ENCODE assay signal across 13 cellular contexts in genomic region chr7:101174322-101174854, GRCh38. TPM values are rescaled to one million over a fixed set of nuclear protein-coding genes. Genes with fewer than 3 reads are reported as not detected.
DNase-seq lines count a peak whose midpoint lies in the region; ATAC-seq, FAIRE-seq and TF ChIP-seq lines count a peak whose summit lies in the region.
"Had no signal": no experiment of that assay in that cellular context is flagged by ENCODE, and none has a peak within 500 bp of the region (broad histone marks: within the 10 kb centered on the region; RNA-seq: fewer than 3 reads in every experiment).

No MANE protein-coding gene starts in this region.

- no peaks in the 10 kb centered on the region; the same call in 2 of the 3 replicates for H3K36me3 Mint-ChIP-seq in GM23338 (ENCODE audit: low read depth)
- H3K36me3 Mint-ChIP-seq in activated T-helper 1 cell treated with anti-CD3 and anti-CD28 coated beads, Interleukin-12 subunit alpha, Interleukin-12 subunit beta, Interleukin-2, Interleukin-4 antibody, amounts not matched to agents 30 ng/mL and 10 ng/mL and 1 ng/mL, durations not matched to agents 14 hours and 24 hours and 36 hours (ENCODE audit: low read depth): no peaks in the 10 kb centered on the region

- peak overlapping the region; percentile 48 to 100 (median 89); a peak in 20 of 22 replicates for H3K4me2 ChIP-seq in BLaER1 treated with 17β-estradiol and CSF1 and Interleukin-3, amounts not matched to agents 10 nM and 100 nM
- H3K4me2 ChIP-seq in GM23338: peak overlapping the region; percentile 98
- peak overlapping the region; percentile 58 for H3K4me2 ChIP-seq in keratinocyte (ENCODE audit: control insufficient read depth, extremely low read depth, insufficient read depth, low read depth, low read length)
- no peak overlapping the region for H3K4me2 ChIP-seq in Karpas-422 (ENCODE audit: low read depth, low read length, poor library complexity, severe bottlenecking)

- dilution Hi-C loops in keratinocyte (cut with MboI; ENCODE audit: extremely low pct_ligation_motif_present, low sequenced_read_pairs): no loop called here

- peak overlapping the region in 3 of 10 experiments; percentile 25 to 54 (median 33); a peak in 4 of 20 replicates for H3K4me3 ChIP-seq in BLaER1 treated with 17β-estradiol and CSF1 and Interleukin-3, amounts not matched to agents 10 nM and 100 nM
- H3K4me3 ChIP-seq in GM23338: peak overlapping the region; percentile 64
- peak overlapping the region in 1 of 3 experiments; percentile 7 for H3K4me3 ChIP-seq in keratinocyte (ENCODE audit: control insufficient read depth in 2 of 3, extremely low read depth in 1 of 3, insufficient read depth in 2 of 3, low read depth in 1 of 3, low read length in 3 of 3)
- no peak overlapping the region for H3K4me3 ChIP-seq in WERI-Rb-1 (ENCODE audit: low read depth, low read length)
- no peak overlapping the region for H3K4me3 ChIP-seq in Karpas-422 (ENCODE audit: low read length)
- H3K4me3 ChIP-seq: right atrium auricular region had no signal

- H3K9ac ChIP-seq in BLaER1 treated with 17β-estradiol and CSF1 and Interleukin-3, amounts not matched to agents 10 nM and 100 nM: no peak overlapping the region
- H3K9ac ChIP-seq in keratinocyte (ENCODE audit: control insufficient read depth, extremely low read depth, insufficient read depth, low read length) (no peak overlapping the region), Karpas-422 (ENCODE audit: low read length) (no peak overlapping the region)

- H3K27me3 ChIP-seq in BLaER1 treated with 17β-estradiol and CSF1 and Interleukin-3, amounts not matched to agents 10 nM and 100 nM: peaks cover 99 to 100% (median 100%) of the 10 kb centered on the region in 11 experiments
- H3K27me3 ChIP-seq in GM23338 (ENCODE audit: insufficient read depth) (peaks cover 100% of the 10 kb centered on the region), keratinocyte (ENCODE audit: control insufficient read depth, extremely low read depth, insufficient read depth, low read length) (peaks cover 88% of the 10 kb centered on the region), WERI-Rb-1 (ENCODE audit: insufficient read depth, low read depth, severe bottlenecking) (peaks cover 82% of the 10 kb centered on the region), Karpas-422 (ENCODE audit: low read length) (no peaks in the 10 kb centered on the region)

- H3K4me1 ChIP-seq in BLaER1 treated with 17β-estradiol and CSF1 and Interleukin-3, amounts not matched to agents 10 nM and 100 nM: peaks cover 44 to 84% (median 62%) of the 10 kb centered on the region in 10 experiments
- H3K4me1 ChIP-seq in GM23338 (ENCODE audit: insufficient read depth) (peaks cover 35% of the 10 kb centered on the region), keratinocyte (ENCODE audit: control insufficient read depth, extremely low read depth, insufficient read depth, low read length) (peaks cover 13% of the 10 kb centered on the region), Karpas-422 (ENCODE audit: low read length) (peaks cover 7% of the 10 kb centered on the region)

- peak overlapping the region; percentile 74 for H3K4me3 Mint-ChIP-seq in GM23338
- peak overlapping the region; percentile 65 for H3K4me3 Mint-ChIP-seq in activated T-helper 1 cell treated with anti-CD3 and anti-CD28 coated beads, Interleukin-12 subunit alpha, Interleukin-12 subunit beta, Interleukin-2, Interleukin-4 antibody, amounts not matched to agents 30 ng/mL and 10 ng/mL and 1 ng/mL, durations not matched to agents 14 hours and 24 hours and 36 hours

- H3K9me3 ChIP-seq in BLaER1 treated with 17β-estradiol and CSF1 and Interleukin-3, amounts not matched to agents 10 nM and 100 nM (replicated peaks in 1 of 11): peaks cover 0 to 25% (median 22%) of the 10 kb centered on the region in 11 experiments; a peak in 18 of 22 replicates
- H3K9me3 ChIP-seq in keratinocyte (ENCODE audit: control insufficient read depth, low read depth, low read length) (no peaks in the 10 kb centered on the region), WERI-Rb-1 (ENCODE audit: severe bottlenecking) (peaks cover 9% of the 10 kb centered on the region), Karpas-422 (ENCODE audit: low read length) (no peaks in the 10 kb centered on the region)
- H3K9me3 ChIP-seq: right atrium auricular region had no signal

- DNase-seq in GM23338 (ENCODE audit: low spot score) (peak; percentile 64), keratinocyte (ENCODE audit: low read depth, low spot score) (no peak), WERI-Rb-1 (no peak), Karpas-422 (no peak), cerebellum (ENCODE audit: low spot score) (no peak)
- no peak for DNase-seq in activated T-helper 1 cell treated with anti-CD3 and anti-CD28 coated beads, Interleukin-12 subunit alpha, Interleukin-12 subunit beta, Interleukin-2, Interleukin-4 antibody, amounts not matched to agents 30 ng/mL and 10 ng/mL and 1 ng/mL, durations not matched to agents 14 hours and 24 hours and 36 hours (ENCODE audit: low spot score)
- DNase-seq: activated gamma-delta T cell, NCI-H1092 had no signal

- ATAC-seq in GM23338 (peak; percentile 3), HG03460 (IDR thresholded peaks at IDR 0.05; ENCODE audit: unreplicated experiment) (no peak)

- H3K27ac ChIP-seq in BLaER1 treated with 17β-estradiol and CSF1 and Interleukin-3, amounts not matched to agents 10 nM and 100 nM: no peak overlapping the region
- H3K27ac ChIP-seq in GM23338 (ENCODE audit: low read depth): no peak overlapping the region
- no peak overlapping the region for H3K27ac ChIP-seq in keratinocyte (ENCODE audit: control insufficient read depth, insufficient read depth, low read length)
- no peak overlapping the region for H3K27ac ChIP-seq in WERI-Rb-1
- no peak overlapping the region for H3K27ac ChIP-seq in Karpas-422 (ENCODE audit: low read length)
- H3K27ac ChIP-seq: right atrium auricular region had no signal

- H3K9me1 ChIP-seq in keratinocyte (ENCODE audit: control insufficient read depth, extremely low read depth, insufficient read depth, low read length): no peaks in the 10 kb centered on the region

- H3K9me3 Mint-ChIP-seq in GM23338: peaks cover 4% of the 10 kb centered on the region; the same call in 2 of the 3 replicates
- H3K9me3 Mint-ChIP-seq in activated T-helper 1 cell treated with anti-CD3 and anti-CD28 coated beads, Interleukin-12 subunit alpha, Interleukin-12 subunit beta, Interleukin-2, Interleukin-4 antibody, amounts not matched to agents 30 ng/mL and 10 ng/mL and 1 ng/mL, durations not matched to agents 14 hours and 24 hours and 36 hours: no peaks in the 10 kb centered on the region

- H4K20me1 ChIP-seq in BLaER1 treated with 17β-estradiol and CSF1 and Interleukin-3, amounts not matched to agents 10 nM and 100 nM: peaks cover 0 to 40% (median 13%) of the 10 kb centered on the region in 11 experiments; a peak in 16 of 22 replicates
- H4K20me1 ChIP-seq in GM23338 (replicated peaks; ENCODE audit: insufficient read depth): peaks cover 3% of the 10 kb centered on the region; the same call in 1 of the 2 replicates
- H4K20me1 ChIP-seq in keratinocyte (ENCODE audit: control insufficient read depth, extremely low read depth, insufficient read depth, low read length): no peaks in the 10 kb centered on the region
- no peaks in the 10 kb centered on the region for H4K20me1 ChIP-seq in Karpas-422 (ENCODE audit: insufficient read depth, low read depth, low read length)

- intact Hi-C loops in activated T-helper 1 cell treated with anti-CD3 and anti-CD28 coated beads, Interleukin-12 subunit alpha, Interleukin-12 subunit beta, Interleukin-2, Interleukin-4 antibody, amounts not matched to agents 30 ng/mL and 10 ng/mL and 1 ng/mL, durations not matched to agents 14 hours and 24 hours and 36 hours (cut with micrococcal nuclease): loop anchor here (1.0 to 10.0 kb wide), 4 partner anchors 8 to 210 kb away; partner anchors contain the start of genes MUC12 and VGF

- H3K9me2 ChIP-seq in GM23338 (ENCODE audit: insufficient read depth) (no peaks in the 10 kb centered on the region), Karpas-422 (replicated peaks; ENCODE audit: insufficient read depth, low read length) (no peaks in the 10 kb centered on the region)

- no peaks in the 10 kb centered on the region for H3K36me3 ChIP-seq in BLaER1 treated with 17β-estradiol and CSF1 and Interleukin-3, amounts not matched to agents 10 nM and 100 nM
- H3K36me3 ChIP-seq in GM23338 (ENCODE audit: insufficient read depth) (no peaks in the 10 kb centered on the region; the same call in 1 of the 2 replicates), keratinocyte (ENCODE audit: control insufficient read depth in 2 of 2, extremely low read depth in 1 of 2, insufficient read depth in 2 of 2, low read length in 2 of 2) (no peaks in the 10 kb centered on the region), WERI-Rb-1 (no peaks in the 10 kb centered on the region), Karpas-422 (ENCODE audit: insufficient read depth, low read length) (no peaks in the 10 kb centered on the region)
- H3K36me3 ChIP-seq: right atrium auricular region had no signal

- H2AFZ ChIP-seq in GM23338 (peak overlapping the region; percentile 81; the same call in 1 of the 2 replicates), keratinocyte (ENCODE audit: control insufficient read depth, low read length) (no peak overlapping the region), Karpas-422 (ENCODE audit: low read length) (no peak overlapping the region)

- no peak overlapping the region for H3K27ac Mint-ChIP-seq in GM23338
- no peak overlapping the region for H3K27ac Mint-ChIP-seq in activated T-helper 1 cell treated with anti-CD3 and anti-CD28 coated beads, Interleukin-12 subunit alpha, Interleukin-12 subunit beta, Interleukin-2, Interleukin-4 antibody, amounts not matched to agents 30 ng/mL and 10 ng/mL and 1 ng/mL, durations not matched to agents 14 hours and 24 hours and 36 hours

- no peak for FAIRE-seq in keratinocyte (lab: Jason Lieb, UNC)
- FAIRE-seq: colon had no signal

- no peak for TF ChIP-seq CTCF in GM23338 (conservative IDR thresholded peaks at IDR 0.05; ENCODE audit: low read depth in 2 of 2)
- no peak for TF ChIP-seq CTCF in keratinocyte (optimal IDR thresholded peaks at IDR 0.05 in 1 of 3, IDR thresholded peaks at IDR 0.05 in 1 of 3, conservative IDR thresholded peaks at IDR 0.05 in 1 of 3; ENCODE audit: extremely low read depth in 1 of 3, insufficient read depth in 2 of 3, low read length in 3 of 3)
- TF ChIP-seq CTCF in WERI-Rb-1 (IDR thresholded peaks at IDR 0.05; ENCODE audit: low read depth, low read length): no peak

- H3K27me3 Mint-ChIP-seq in GM23338 (ENCODE audit: insufficient read depth, low read depth, poor library complexity): peaks cover 98% of the 10 kb centered on the region
- H3K27me3 Mint-ChIP-seq in activated T-helper 1 cell treated with anti-CD3 and anti-CD28 coated beads, Interleukin-12 subunit alpha, Interleukin-12 subunit beta, Interleukin-2, Interleukin-4 antibody, amounts not matched to agents 30 ng/mL and 10 ng/mL and 1 ng/mL, durations not matched to agents 14 hours and 24 hours and 36 hours (ENCODE audit: insufficient read depth): peaks cover 85% of the 10 kb centered on the region

- peaks cover 37% of the 10 kb centered on the region for H3K4me1 Mint-ChIP-seq in GM23338
- peaks cover 34% of the 10 kb centered on the region for H3K4me1 Mint-ChIP-seq in activated T-helper 1 cell treated with anti-CD3 and anti-CD28 coated beads, Interleukin-12 subunit alpha, Interleukin-12 subunit beta, Interleukin-2, Interleukin-4 antibody, amounts not matched to agents 30 ng/mL and 10 ng/mL and 1 ng/mL, durations not matched to agents 14 hours and 24 hours and 36 hours (ENCODE audit: low read depth)

- H3K79me2 ChIP-seq in GM23338 (replicated peaks; ENCODE audit: insufficient read depth) (no peaks in the 10 kb centered on the region), keratinocyte (ENCODE audit: control insufficient read depth, insufficient read depth, low read length) (no peaks in the 10 kb centered on the region), Karpas-422 (ENCODE audit: low read length) (no peaks in the 10 kb centered on the region)

- H3F3A ChIP-seq in GM23338 (replicated peaks; ENCODE audit: low read depth): peaks cover 17% of the 10 kb centered on the region

RNA-seq across cellular contexts. Expression of gene NAT16, which starts 5.7 kb away (rescaled TPM):
- total RNA-seq in GM23338 (2014; rRNA removed; shearing (Covaris generic)): 0.21 TPM in 1 of 2 replicates, not detected in the other
- 0.31 and 0.57 TPM in 2 replicates for polyA plus RNA-seq in GM23338 (2016; fragmentation: Nextera tagmentation; extraction: Ambion mirVana)
- total RNA-seq in activated T-helper 1 cell treated with anti-CD3 and anti-CD28 coated beads, Interleukin-12 subunit alpha, Interleukin-12 subunit beta, Interleukin-2, Interleukin-4 antibody, amounts not matched to agents 30 ng/mL and 10 ng/mL and 1 ng/mL, durations not matched to agents 14 hours and 24 hours and 36 hours: 0.08 TPM in 1 of 2 replicates, not detected in the other
- not detected in 3 replicates for polyA plus RNA-seq in keratinocyte
- not detected for polyA plus RNA-seq in keratinocyte (2011; ENCODE audit: low read depth)
- polyA plus RNA-seq in keratinocyte (2011; cell fraction: cytosol; rRNA removed): not detected in 2 replicates
- not detected in 2 replicates for polyA plus RNA-seq in keratinocyte (2011; cell fraction: nucleus; rRNA removed)
- not detected in 2 replicates for polyA plus RNA-seq in keratinocyte (2012; ENCODE audit: low replicate concordance)
- polyA minus RNA-seq in keratinocyte: not detected in 3 replicates
- not detected for polyA minus RNA-seq in keratinocyte (2011; cell fraction: cytosol; rRNA and poly(A)+ RNA removed)
- polyA minus RNA-seq in keratinocyte (2011; cell fraction: nucleus; rRNA and poly(A)+ RNA removed): not detected in 2 replicates
- not detected in 2 replicates for total RNA-seq in Karpas-422 (2014; rRNA removed; shearing (Covaris generic); ENCODE audit: low replicate concordance)
- total RNA-seq in cerebellum: 2.1 TPM
- total RNA-seq: NCI-H460, right atrium auricular region had no signal

RNA-seq across cellular contexts. Expression of gene VGF, which starts 9.0 kb away (rescaled TPM):
- 3.3 and 4.4 TPM in 2 replicates for total RNA-seq in GM23338 (2014; rRNA removed; shearing (Covaris generic))
- polyA plus RNA-seq in GM23338 (2016; fragmentation: Nextera tagmentation; extraction: Ambion mirVana) (2.6 and 3.0 TPM in 2 replicates), keratinocyte (0.04 to 0.06 TPM in 2 of 3 replicates, not detected in the other)
- 0.10 and 0.21 TPM in 2 replicates for total RNA-seq in activated T-helper 1 cell treated with anti-CD3 and anti-CD28 coated beads, Interleukin-12 subunit alpha, Interleukin-12 subunit beta, Interleukin-2, Interleukin-4 antibody, amounts not matched to agents 30 ng/mL and 10 ng/mL and 1 ng/mL, durations not matched to agents 14 hours and 24 hours and 36 hours
- 0.16 TPM for polyA plus RNA-seq in keratinocyte (2011; ENCODE audit: low read depth)
- 0.12 TPM in 1 of 2 replicates, not detected in the other for polyA plus RNA-seq in keratinocyte (2011; cell fraction: cytosol; rRNA removed)
- 0.13 TPM in 1 of 2 replicates, not detected in the other for polyA plus RNA-seq in keratinocyte (2011; cell fraction: nucleus; rRNA removed)
- 0.15 and 0.55 TPM in 2 replicates for polyA plus RNA-seq in keratinocyte (2012; ENCODE audit: low replicate concordance)
- polyA minus RNA-seq in keratinocyte: not detected in 3 replicates
- not detected for polyA minus RNA-seq in keratinocyte (2011; cell fraction: cytosol; rRNA and poly(A)+ RNA removed)
- polyA minus RNA-seq in keratinocyte (2011; cell fraction: nucleus; rRNA and poly(A)+ RNA removed): not detected in 2 replicates
- total RNA-seq in Karpas-422 (2014; rRNA removed; shearing (Covaris generic); ENCODE audit: low replicate concordance): 0.86 and 1.4 TPM in 2 replicates
- 21.2 TPM for total RNA-seq in cerebellum
- total RNA-seq: right atrium auricular region had no signal

RNA-seq across cellular contexts. Expression of gene AP1S1, which starts 20.1 kb away (rescaled TPM):
- total RNA-seq in GM23338 (2014; rRNA removed; shearing (Covaris generic)): 60.6 and 62.9 TPM in 2 replicates
- polyA plus RNA-seq in GM23338 (2016; fragmentation: Nextera tagmentation; extraction: Ambion mirVana) (11.5 and 12.2 TPM in 2 replicates), keratinocyte (279 to 310 TPM (median 289 TPM) in 3 replicates)
- total RNA-seq in activated T-helper 1 cell treated with anti-CD3 and anti-CD28 coated beads, Interleukin-12 subunit alpha, Interleukin-12 subunit beta, Interleukin-2, Interleukin-4 antibody, amounts not matched to agents 30 ng/mL and 10 ng/mL and 1 ng/mL, durations not matched to agents 14 hours and 24 hours and 36 hours: 45.7 and 53.3 TPM in 2 replicates
- 177 TPM for polyA plus RNA-seq in keratinocyte (2011; ENCODE audit: low read depth)
- 272 and 352 TPM in 2 replicates for polyA plus RNA-seq in keratinocyte (2011; cell fraction: cytosol; rRNA removed)
- 191 and 237 TPM in 2 replicates for polyA plus RNA-seq in keratinocyte (2011; cell fraction: nucleus; rRNA removed)
- polyA plus RNA-seq in keratinocyte (2012; ENCODE audit: low replicate concordance): 194 and 251 TPM in 2 replicates
- polyA minus RNA-seq in keratinocyte: 89.4 to 186 TPM (median 148 TPM) in 3 replicates
- 164 TPM for polyA minus RNA-seq in keratinocyte (2011; cell fraction: cytosol; rRNA and poly(A)+ RNA removed)
- polyA minus RNA-seq in keratinocyte (2011; cell fraction: nucleus; rRNA and poly(A)+ RNA removed): 32.7 and 46.5 TPM in 2 replicates
- 150 and 256 TPM in 2 replicates for total RNA-seq in Karpas-422 (2014; rRNA removed; shearing (Covaris generic); ENCODE audit: low replicate concordance)
- total RNA-seq in cerebellum: 61.0 TPM

RNA-seq across cellular contexts. Expression of gene MOGAT3, which starts 26.4 kb away (rescaled TPM):
- 0.85 TPM in 1 of 2 replicates, not detected in the other for total RNA-seq in GM23338 (2014; rRNA removed; shearing (Covaris generic))
- polyA plus RNA-seq in GM23338 (2016; fragmentation: Nextera tagmentation; extraction: Ambion mirVana): 0.21 and 0.44 TPM in 2 replicates
- not detected in 2 replicates for total RNA-seq in activated T-helper 1 cell treated with anti-CD3 and anti-CD28 coated beads, Interleukin-12 subunit alpha, Interleukin-12 subunit beta, Interleukin-2, Interleukin-4 antibody, amounts not matched to agents 30 ng/mL and 10 ng/mL and 1 ng/mL, durations not matched to agents 14 hours and 24 hours and 36 hours
- polyA plus RNA-seq in keratinocyte: not detected in 3 replicates
- not detected for polyA plus RNA-seq in keratinocyte (2011; ENCODE audit: low read depth)
- polyA plus RNA-seq in keratinocyte (2011; cell fraction: cytosol; rRNA removed): not detected in 2 replicates
- not detected in 2 replicates for polyA plus RNA-seq in keratinocyte (2011; cell fraction: nucleus; rRNA removed)
- polyA plus RNA-seq in keratinocyte (2012; ENCODE audit: low replicate concordance): not detected in 2 replicates
- not detected in 3 replicates for polyA minus RNA-seq in keratinocyte
- not detected for polyA minus RNA-seq in keratinocyte (2011; cell fraction: cytosol; rRNA and poly(A)+ RNA removed)
- not detected in 2 replicates for polyA minus RNA-seq in keratinocyte (2011; cell fraction: nucleus; rRNA and poly(A)+ RNA removed)
- not detected in 2 replicates for total RNA-seq in Karpas-422 (2014; rRNA removed; shearing (Covaris generic); ENCODE audit: low replicate concordance)
- not detected for total RNA-seq in cerebellum
- total RNA-seq: NCI-H460, right atrium auricular region had no signal

RNA-seq across cellular contexts. Expression of gene PLOD3, which starts 43.0 kb away (rescaled TPM):
- total RNA-seq in GM23338 (2014; rRNA removed; shearing (Covaris generic)): 28.5 and 40.7 TPM in 2 replicates
- polyA plus RNA-seq in GM23338 (2016; fragmentation: Nextera tagmentation; extraction: Ambion mirVana): 33.9 and 35.2 TPM in 2 replicates
- 65.2 and 68.9 TPM in 2 replicates for total RNA-seq in activated T-helper 1 cell treated with anti-CD3 and anti-CD28 coated beads, Interleukin-12 subunit alpha, Interleukin-12 subunit beta, Interleukin-2, Interleukin-4 antibody, amounts not matched to agents 30 ng/mL and 10 ng/mL and 1 ng/mL, durations not matched to agents 14 hours and 24 hours and 36 hours
- 31.6 to 71.6 TPM (median 36.1 TPM) in 3 replicates for polyA plus RNA-seq in keratinocyte
- 14.8 TPM for polyA plus RNA-seq in keratinocyte (2011; ENCODE audit: low read depth)
- 17.6 and 31.6 TPM in 2 replicates for polyA plus RNA-seq in keratinocyte (2011; cell fraction: cytosol; rRNA removed)
- 138 and 165 TPM in 2 replicates for polyA plus RNA-seq in keratinocyte (2011; cell fraction: nucleus; rRNA removed)
- 34.7 and 74.5 TPM in 2 replicates for polyA plus RNA-seq in keratinocyte (2012; ENCODE audit: low replicate concordance)
- polyA minus RNA-seq in keratinocyte: 27.8 to 135 TPM (median 43.3 TPM) in 3 replicates
- 52.4 TPM for polyA minus RNA-seq in keratinocyte (2011; cell fraction: cytosol; rRNA and poly(A)+ RNA removed)
- 99.9 and 133 TPM in 2 replicates for polyA minus RNA-seq in keratinocyte (2011; cell fraction: nucleus; rRNA and poly(A)+ RNA removed)
- total RNA-seq in Karpas-422 (2014; rRNA removed; shearing (Covaris generic); ENCODE audit: low replicate concordance): 11.1 and 20.5 TPM in 2 replicates
- total RNA-seq in cerebellum: 13.4 TPM
